12 cellular contexts compared by ENCODE assay signal in genomic region chr2:199775297-199775696, GRCh38.
"Had no signal": no experiment of that assay in that cellular context is flagged by ENCODE, and none has a peak within 500 bp of the region (broad histone marks: within the 10 kb centered on the region; RNA-seq: fewer than 3 reads in every experiment).

No MANE protein-coding gene starts in this region.

- H3K4me3 Mint-ChIP-seq: activated naive CD8-positive, alpha-beta T cell; activated T-helper 1 cell treated with anti-CD3 and anti-CD28 coated beads, Interleukin-12 subunit alpha, Interleukin-12 subunit beta, Interleukin-2, Interleukin-4 antibody, amounts not matched to agents 30 ng/mL and 10 ng/mL and 1 ng/mL, durations not matched to agents 14 hours and 24 hours and 36 hours; nephron had no signal

- H3K4me1 Mint-ChIP-seq: nephron had no signal

- H3K27ac Mint-ChIP-seq: activated naive CD8-positive, alpha-beta T cell; activated T-helper 1 cell treated with anti-CD3 and anti-CD28 coated beads, Interleukin-12 subunit alpha, Interleukin-12 subunit beta, Interleukin-2, Interleukin-4 antibody, amounts not matched to agents 30 ng/mL and 10 ng/mL and 1 ng/mL, durations not matched to agents 14 hours and 24 hours and 36 hours; nephron had no signal

- H3K27me3 Mint-ChIP-seq: activated naive CD8-positive, alpha-beta T cell had no signal

- DNase-seq: activated CD4-positive, alpha-beta T cell treated with anti-CD3 and anti-CD28 coated beads, Interleukin-2, amount 50 U/mL, for 4 hours; activated gamma-delta T cell treated with Interleukin-2 at 50 U/mL for 16 hours; amygdala; mesendoderm; stimulated activated CD8-positive, alpha-beta memory T cell treated with anti-CD3 and anti-CD28 coated beads, Interleukin-4, amount 100 ng/mL, for 48 hours; stimulated activated naive CD4-positive, alpha-beta T cell; SW 1271; T-helper 2 cell; thyroid gland had no signal

- H3K36me3 Mint-ChIP-seq: activated naive CD8-positive, alpha-beta T cell had no signal

- H3K9me3 Mint-ChIP-seq: activated T-helper 1 cell treated with anti-CD3 and anti-CD28 coated beads, Interleukin-12 subunit alpha, Interleukin-12 subunit beta, Interleukin-2, Interleukin-4 antibody, amounts not matched to agents 30 ng/mL and 10 ng/mL and 1 ng/mL, durations not matched to agents 14 hours and 24 hours and 36 hours had no signal
